1 cellular context compared by ENCODE assay signal in the genomic region with DNA sequence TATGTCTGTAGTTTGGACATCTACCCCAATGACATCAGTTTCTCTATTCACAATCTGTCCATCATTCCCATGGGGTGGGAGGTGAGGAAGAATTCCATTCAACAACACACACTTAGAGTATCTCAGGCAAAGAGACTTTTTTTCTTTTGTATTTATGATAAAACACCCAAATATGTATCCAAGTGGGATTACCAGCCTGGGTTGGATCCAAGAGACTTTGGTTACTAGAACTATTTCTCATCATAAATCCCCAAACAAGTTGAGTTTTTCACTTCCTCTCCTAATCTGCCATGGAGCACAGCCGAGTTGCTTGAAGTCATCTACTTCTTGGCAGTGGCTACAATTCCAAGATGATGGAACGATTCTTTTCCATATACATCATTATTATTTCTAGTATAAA.
A peak's percentile ranks its signal among the peaks of the same experiment; 100 is the strongest.
TF ChIP-seq lines count a peak whose summit lies in the region.

No MANE protein-coding gene starts in this region.

TF ChIP-seq in GM12878, 131 proteins besides CTCF, POLR2A, EP300 and RAD21:
- no peak for TF ChIP-seq TCF12 (IDR thresholded peaks at IDR 0.05; ENCODE audit: low read depth, low read length)
- TF ChIP-seq, protein P1, sequence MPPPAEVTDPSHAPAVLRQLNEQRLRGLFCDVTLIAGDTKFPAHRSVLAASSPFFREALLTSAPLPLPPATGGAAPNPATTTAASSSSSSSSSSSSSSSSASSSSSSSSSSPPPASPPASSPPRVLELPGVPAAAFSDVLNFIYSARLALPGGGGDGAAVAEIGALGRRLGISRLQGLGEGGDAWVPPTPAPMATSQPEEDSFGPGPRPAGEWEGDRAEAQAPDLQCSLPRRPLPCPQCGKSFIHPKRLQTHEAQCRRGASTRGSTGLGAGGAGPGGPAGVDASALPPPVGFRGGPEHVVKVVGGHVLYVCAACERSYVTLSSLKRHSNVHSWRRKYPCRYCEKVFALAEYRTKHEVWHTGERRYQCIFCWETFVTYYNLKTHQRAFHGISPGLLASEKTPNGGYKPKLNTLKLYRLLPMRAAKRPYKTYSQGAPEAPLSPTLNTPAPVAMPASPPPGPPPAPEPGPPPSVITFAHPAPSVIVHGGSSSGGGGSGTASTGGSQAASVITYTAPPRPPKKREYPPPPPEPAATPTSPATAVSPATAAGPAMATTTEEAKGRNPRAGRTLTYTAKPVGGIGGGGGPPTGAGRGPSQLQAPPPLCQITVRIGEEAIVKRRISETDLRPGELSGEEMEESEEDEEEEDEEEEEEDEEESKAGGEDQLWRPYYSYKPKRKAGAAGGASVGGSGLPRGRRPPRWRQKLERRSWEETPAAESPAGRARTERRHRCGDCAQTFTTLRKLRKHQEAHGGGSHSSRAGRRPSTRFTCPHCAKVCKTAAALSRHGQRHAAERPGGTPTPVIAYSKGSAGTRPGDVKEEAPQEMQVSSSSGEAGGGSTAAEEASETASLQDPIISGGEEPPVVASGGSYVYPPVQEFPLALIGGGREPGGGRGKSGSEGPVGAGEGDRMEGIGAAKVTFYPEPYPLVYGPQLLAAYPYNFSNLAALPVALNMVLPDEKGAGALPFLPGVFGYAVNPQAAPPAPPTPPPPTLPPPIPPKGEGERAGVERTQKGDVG (CRISPR knock-in tag; IDR thresholded peaks at IDR 0.05), result no peak
- 0 out of 2 replicates have a peak, but pooled peaks have one; percentile 18 for TF ChIP-seq SPI1 (IDR thresholded peaks at IDR 0.05; ENCODE audit: borderline replicate concordance, insufficient read depth, low read depth, low read length)
- TF ChIP-seq CHD4 (IDR thresholded peaks at IDR 0.05), result no peak
